ENCODE assay signal across 1 cellular context in genomic region chr10:85147346-85148250, GRCh38.
TF ChIP-seq lines count a peak whose summit lies in the region.

No MANE protein-coding gene starts in this region.

TF ChIP-seq in GM23338, 12 proteins besides CTCF, POLR2A, EP300 and RAD21:
- TF ChIP-seq ZNF462 (CRISPR knock-in tag; IDR thresholded peaks at IDR 0.05) = no peak
- TF ChIP-seq STAT1 (IDR thresholded peaks at IDR 0.05; ENCODE audit: unreplicated experiment) = no peak
- no peak for TF ChIP-seq ZNF114 (CRISPR knock-in tag; IDR thresholded peaks at IDR 0.05)
- no peak for TF ChIP-seq ZNF331 (CRISPR knock-in tag; IDR thresholded peaks at IDR 0.05; ENCODE audit: low read depth)
- no peak for TF ChIP-seq EZH2phosphoT487 (IDR thresholded peaks at IDR 0.05; ENCODE audit: unreplicated experiment)
- TF ChIP-seq EZH2 (IDR thresholded peaks at IDR 0.05; ENCODE audit: low read depth, unreplicated experiment) = no peak
- no peak for TF ChIP-seq CREB1 (CRISPR knock-in tag; IDR thresholded peaks at IDR 0.05; ENCODE audit: low read depth)
- no peak for TF ChIP-seq REST (IDR thresholded peaks at IDR 0.05; ENCODE audit: unreplicated experiment)
- no peak for TF ChIP-seq ETS1 (IDR thresholded peaks at IDR 0.05)
- no peak for TF ChIP-seq JUNB (IDR thresholded peaks at IDR 0.05; ENCODE audit: unreplicated experiment)
- no peak for TF ChIP-seq POLR2AphosphoS5 (IDR thresholded peaks at IDR 0.05; ENCODE audit: low read depth)
- TF ChIP-seq NANOG (IDR thresholded peaks at IDR 0.05; ENCODE audit: borderline replicate concordance) = no peak
